Comparison of ENCODE assay signal across 8 cellular contexts in the genomic region with DNA sequence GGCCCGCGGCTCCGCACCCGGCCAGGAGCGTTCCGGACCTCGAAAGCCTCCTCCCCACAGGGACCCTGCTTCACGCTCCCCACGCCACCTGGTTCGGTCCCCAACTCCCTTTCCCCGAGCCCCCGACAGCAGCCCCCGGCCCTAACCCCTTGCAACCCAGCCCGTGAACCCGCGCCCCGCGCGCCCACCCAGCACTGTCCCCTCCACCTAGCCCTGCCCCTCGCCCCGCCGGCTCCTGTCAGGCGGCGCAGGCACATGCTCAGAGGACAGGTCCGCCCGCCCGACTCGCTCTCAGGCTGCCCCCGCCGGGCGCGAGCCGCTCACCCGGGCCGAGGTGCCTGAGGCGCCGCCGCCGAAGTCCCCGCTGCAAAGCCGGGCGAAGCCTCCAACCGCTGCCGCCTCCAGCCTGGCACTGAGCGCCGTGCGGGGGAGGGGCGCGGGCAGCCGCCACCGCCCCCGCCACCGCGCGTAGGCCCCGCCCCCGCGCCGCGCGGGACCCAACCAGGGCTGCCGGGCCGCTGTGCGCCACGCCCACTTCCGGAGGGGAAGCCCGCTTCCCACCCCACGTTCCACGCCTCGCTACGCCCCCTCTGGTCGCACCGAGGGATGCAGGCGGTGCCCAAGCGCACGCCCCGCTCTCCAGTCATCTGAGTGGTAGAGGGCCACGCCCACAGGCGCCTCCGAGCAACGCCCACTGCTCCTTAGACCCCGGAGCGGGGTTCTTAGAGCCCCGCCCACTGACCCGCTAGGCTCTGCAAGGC. TPM values are rescaled to one million over a fixed set of nuclear protein-coding genes. Genes with fewer than 3 reads are reported as not detected.
DNase-seq lines count a peak whose midpoint lies in the region; ATAC-seq and TF ChIP-seq lines count a peak whose summit lies in the region.

CORO1C (minus strand) TSS at position 414 of the 761 bp plus-strand sequence. CDS start 30,200 bp downstream, outside the sequence.

- H3K4me1 Mint-ChIP-seq in chondrocyte (ENCODE audit: low read depth) = peaks cover 47% of the 10 kb centered on the region

- peak; percentile 65 for ATAC-seq in GM19035 (IDR thresholded peaks at IDR 0.05; ENCODE audit: unreplicated experiment)
- ATAC-seq in HG03354 (IDR thresholded peaks at IDR 0.05; ENCODE audit: poor library complexity, severe bottlenecking, unreplicated experiment) = peak; percentile 76

- H3K27me3 Mint-ChIP-seq in chondrocyte (ENCODE audit: low read depth) = no peaks in the 10 kb centered on the region

- H3K36me3 Mint-ChIP-seq in chondrocyte (ENCODE audit: low read depth) = peaks cover 3% of the 10 kb centered on the region

- peak within 1 kb of the TSS; percentile 99 for H3K27ac Mint-ChIP-seq in chondrocyte (ENCODE audit: unreplicated experiment)

- peak within 1 kb of the TSS; percentile 96 for H3K4me3 Mint-ChIP-seq in chondrocyte (ENCODE audit: unreplicated experiment)

- TF ChIP-seq CTCF in chondrocyte (IDR thresholded peaks at IDR 0.05) = peak; percentile 90

- peak; percentile 91 to 93 for DNase-seq in AML-193 (lab: John Stamatoyannopoulos, UW)
- DNase-seq in NCI-H446 (lab: John Stamatoyannopoulos, UW) = peak; percentile 93 to 97
- peak; percentile 87 to 95 for DNase-seq in activated CD4-positive, alpha-beta T cell treated with anti-CD3 and anti-CD28 coated beads for 24 hours (ENCODE audit: low read depth in 2 of 2)
- peak; percentile 97 for DNase-seq in chondrocyte (ENCODE audit: low spot score)
- DNase-seq in kidney glomerular epithelial cell (lab: John Stamatoyannopoulos, UW) = peak; percentile 94
- peak; percentile 87 to 89 for DNase-seq in stimulated activated CD4-positive, alpha-beta T cell treated with anti-CD3 and anti-CD28 coated beads, Interleukin-1b, Interleukin-23, amount 100 ng/mL, for 1 hour (ENCODE audit: low read depth in 2 of 2)

- no peaks in the 10 kb centered on the region for H3K9me3 Mint-ChIP-seq in chondrocyte (ENCODE audit: low read depth)

RNA-seq across cellular contexts. Expression of gene CORO1C, which starts in this region (rescaled TPM):
- total RNA-seq in chondrocyte = 266 to 336 TPM (median 325 TPM) in 3 replicates

Comparison
In these comparisons a context has a peak if more than half of its experiments do, and no peak if none do; other contexts are left out.
1. Peak in every context shown above with its lines: DNase-seq and ATAC-seq.